In genomic region chr18:28013064-28013463, GRCh38 we compare ENCODE assay signal across 13 cellular contexts.
DNase-seq lines count a peak whose midpoint lies in the region; FAIRE-seq and TF ChIP-seq lines count a peak whose summit lies in the region.
"Had no signal": no experiment of that assay in that cellular context is flagged by ENCODE, and none has a peak within 500 bp of the region (broad histone marks: within the 10 kb centered on the region; RNA-seq: fewer than 3 reads in every experiment).

No MANE protein-coding gene starts in this region.

- TF ChIP-seq CTCF in A673 (conservative IDR thresholded peaks at IDR 0.05; ENCODE audit: low read depth, low read length): peak; percentile 51; the same call in 1 of the 2 replicates
- TF ChIP-seq CTCF in GM06990 (IDR thresholded peaks at IDR 0.05; ENCODE audit: insufficient read depth, low read length, poor library complexity, severe bottlenecking): peak; percentile 7
- peak; percentile 48 for TF ChIP-seq CTCF in VCaP (conservative IDR thresholded peaks at IDR 0.05)
- no peak for TF ChIP-seq CTCF in GM10266 (IDR thresholded peaks at IDR 0.05; ENCODE audit: control insufficient read depth, insufficient read depth, low read depth, missing control alignments)
- peak in 2 of 6 experiments; percentile 17 to 23 for TF ChIP-seq CTCF in thyroid gland (IDR thresholded peaks at IDR 0.05)

- H3K9me3 ChIP-seq in A673 (ENCODE audit: low read depth, low read length, poor library complexity, severe bottlenecking) (no peaks in the 10 kb centered on the region), thyroid gland (no peaks in the 10 kb centered on the region)
- H3K9me3 ChIP-seq: tibial artery had no signal

- FAIRE-seq in HTR-8/SVneo (lab: Jason Lieb, UNC): no peak

- H3K27me3 ChIP-seq in A673 (replicated peaks; ENCODE audit: insufficient read depth, low read depth, low read length, poor library complexity) (peaks cover 17% of the 10 kb centered on the region), GM06990 (replicated peaks; ENCODE audit: control insufficient read depth, insufficient read depth, low read length) (no peaks in the 10 kb centered on the region), thyroid gland (no peaks in the 10 kb centered on the region)
- H3K27me3 ChIP-seq: tibial artery had no signal

- intact Hi-C loops in A673 (cut with micrococcal nuclease; ENCODE audit: unreplicated experiment): loop anchor here (10.0 kb wide), 1 partner anchor 172 kb away; no protein-coding TSS in a partner anchor
- intact Hi-C loops in thyroid gland (cut with DNase I): no loop called here

- H3K4me3 ChIP-seq in A673 (ENCODE audit: low read depth, low read length, poor library complexity, severe bottlenecking): no peak overlapping the region
- no peak overlapping the region for H3K4me3 ChIP-seq in GM06990 (replicated peaks; ENCODE audit: low read depth, low read length)
- no peak overlapping the region for H3K4me3 ChIP-seq in thyroid gland (replicated peaks in 1 of 3)
- H3K4me3 ChIP-seq: tibial artery had no signal

- CTCF ChIA-PET in A673 (lab: Charles Lee): no interaction called here

- no peak for TF ChIP-seq POLR2A in thyroid gland (IDR thresholded peaks at IDR 0.05)

- 85 to 86% methylated on average over 1 of the region's 1 CpG for WGBS in thyroid gland, 2 donors

- POLR2A ChIA-PET in A673 (lab: Charles Lee; ENCODE audit: low non-redundant PET): interaction anchor here (0.7 kb wide), 1 partner anchor 144 kb away, joined by 4 read pairs; no protein-coding TSS in a partner anchor

- no TSS peak for BruUV-seq in A673 (replicated peaks; lab: Mats Ljungman, UMichigan)

- H3K36me3 ChIP-seq in A673 (ENCODE audit: insufficient read depth, low read length, poor library complexity, severe bottlenecking): no peaks in the 10 kb centered on the region
- no peaks in the 10 kb centered on the region for H3K36me3 ChIP-seq in GM06990 (ENCODE audit: control insufficient read depth, insufficient read depth, low read length)
- H3K36me3 ChIP-seq in thyroid gland: no peaks in the 10 kb centered on the region
- H3K36me3 ChIP-seq: tibial artery had no signal

- no peak overlapping the region for H3K27ac ChIP-seq in A673 (ENCODE audit: low read depth, low read length, poor library complexity, severe bottlenecking)
- H3K27ac ChIP-seq in VCaP: no peak overlapping the region
- H3K27ac ChIP-seq in thyroid gland: no peak overlapping the region
- H3K27ac ChIP-seq: epithelial cell of prostate, tibial artery had no signal

- DNase-seq in A673 (ENCODE audit: low spot score) (peak; percentile 36), GM06990 (ENCODE audit: extremely low read depth, insufficient read length) (no peak), globus pallidus (ENCODE audit: low spot score) (peak; percentile 40), HTR-8/SVneo (ENCODE audit: insufficient read length, low spot score) (no peak), GM10266 (ENCODE audit: extremely low spot score) (no peak), activated gamma-delta T cell treated with Interleukin-2 at 50 U/mL for 16 hours (no peak), thyroid gland (no peak)
- DNase-seq: activated naive CD4-positive, alpha-beta T cell treated with anti-CD3 and anti-CD28 coated beads, Interleukin-2, amount 10 ng/mL, durations not matched to agents 7 days and 5 days; KBM-7; stimulated activated CD4-positive, alpha-beta T cell treated with anti-CD3 and anti-CD28 coated beads, Interleukin-1b, Interleukin-23, amount 100 ng/mL, for 48 hours; tibial artery had no signal

- H3K4me1 ChIP-seq in A673 (ENCODE audit: insufficient read depth, low read length, poor library complexity, severe bottlenecking) (no peaks in the 10 kb centered on the region), thyroid gland (no peaks in the 10 kb centered on the region)
- H3K4me1 ChIP-seq: tibial artery had no signal

Comparison
In these comparisons a context has a peak if more than half of its experiments do, and no peak if none do; other contexts are left out.
1. DNase-seq: peak in A673 (single experiment) and globus pallidus (single experiment); none in GM06990 (single experiment), HTR-8/SVneo (single experiment), GM10266 (single experiment), activated gamma-delta T cell treated with Interleukin-2 at 50 U/mL for 16 hours (single experiment) and thyroid gland (0 of 2).